ENCODE assay signal across 1 cellular context in genomic region chr12:101763246-101763931, GRCh38.
TF ChIP-seq lines count a peak whose summit lies in the region.

No MANE protein-coding gene starts in this region.

TF ChIP-seq in H1, 55 proteins besides CTCF, POLR2A, EP300 and RAD21:
- TF ChIP-seq TEAD4 (IDR thresholded peaks at IDR 0.05; ENCODE audit: low read depth, low read length): no peak
